In genomic region chr4:56505269-56506109, GRCh38 we compare ENCODE assay signal across 8 cellular contexts. TPM values are rescaled to one million over a fixed set of nuclear protein-coding genes. Genes with fewer than 3 reads are reported as not detected.
DNase-seq lines count a peak whose midpoint lies in the region; ATAC-seq and TF ChIP-seq lines count a peak whose summit lies in the region.

Gene ARL9, plus strand, starts transcription at chr4:56505791. Its CDS starts 72 bp downstream, at chr4:56505863.

- no peak within 1 kb of the TSS for H3K27ac ChIP-seq in CD4-positive, alpha-beta T cell (ENCODE audit: low read depth, low read length)
- H3K27ac ChIP-seq in neural cell (ENCODE audit: low read length), result no peak within 1 kb of the TSS

- TF ChIP-seq RAD21 in neural cell (conservative IDR thresholded peaks at IDR 0.05), result no peak

- H3K4me1 Mint-ChIP-seq in CD4-positive, alpha-beta T cell (ENCODE audit: low read depth), result peaks cover 15% of the 10 kb centered on the region
- H3K4me1 Mint-ChIP-seq in stimulated activated naive B cell treated with anti-CD40 and anti-IgM and Interleukin-4, amounts not matched to agents 10 μg/mL and 1 μg/mL and 100 μg/mL, for 72 hours, result peaks cover 12 to 23% of the 10 kb centered on the region in 2 donors

- H3K27me3 Mint-ChIP-seq in CD4-positive, alpha-beta T cell, result no peaks in the 10 kb centered on the region
- H3K27me3 Mint-ChIP-seq in stimulated activated naive B cell treated with anti-CD40 and anti-IgM and Interleukin-4, amounts not matched to agents 10 μg/mL and 1 μg/mL and 100 μg/mL, for 72 hours, result peaks cover 0 to 15% of the 10 kb centered on the region in 2 donors

- no peak within 1 kb of the TSS for H3K4me2 ChIP-seq in neural cell (ENCODE audit: low read length)

- peaks cover 4% of the 10 kb centered on the region for H3K27me3 ChIP-seq in CD4-positive, alpha-beta T cell (ENCODE audit: control insufficient read depth, insufficient read depth, low read length)
- peaks cover 16% of the 10 kb centered on the region for H3K27me3 ChIP-seq in neural cell (ENCODE audit: insufficient read depth, low read depth, low read length)

- no peak for TF ChIP-seq CTCF in CD4-positive, alpha-beta T cell (IDR thresholded peaks at IDR 0.05)
- no peak for TF ChIP-seq CTCF in fibroblast of pulmonary artery (IDR thresholded peaks at IDR 0.05; ENCODE audit: low read length, missing control alignments)
- TF ChIP-seq CTCF in neural cell (IDR thresholded peaks at IDR 0.05; ENCODE audit: poor library complexity, severe bottlenecking), result no peak

- H3K79me2 ChIP-seq in neural cell (replicated peaks; ENCODE audit: insufficient read depth, low read length), result no peaks in the 10 kb centered on the region

- peak within 1 kb of the TSS; percentile 67 for H3K27ac Mint-ChIP-seq in CD4-positive, alpha-beta T cell
- peak within 1 kb of the TSS; percentile 66 for H3K27ac Mint-ChIP-seq in stimulated activated naive B cell treated with anti-CD40 and anti-IgM and Interleukin-4, amounts not matched to agents 10 μg/mL and 1 μg/mL and 100 μg/mL, for 72 hours

- no peaks in the 10 kb centered on the region for H3F3A ChIP-seq in neural cell (ENCODE audit: insufficient read depth, low read length, poor library complexity, severe bottlenecking)

- H2AFZ ChIP-seq in neural cell (ENCODE audit: low read depth, low read length), result no peak within 1 kb of the TSS

- H3K36me3 ChIP-seq in neural cell (ENCODE audit: insufficient read depth, low read length), result no peaks in the 10 kb centered on the region

- H3K9me3 ChIP-seq in CD4-positive, alpha-beta T cell (ENCODE audit: control insufficient read depth, low read length), result no peaks in the 10 kb centered on the region
- no peaks in the 10 kb centered on the region for H3K9me3 ChIP-seq in neural cell (ENCODE audit: low read length)

- intact Hi-C loops in CD4-positive, alpha-beta T cell (cut with DNase I, micrococcal nuclease), result loop anchor here (5.0 kb wide), 1 partner anchor 37 kb away; no protein-coding TSS in a partner anchor

- CTCF ChIA-PET in CD4-positive, alpha-beta T cell (lab: Charles Lee), result no interaction called here

- H3K9me3 Mint-ChIP-seq in CD4-positive, alpha-beta T cell, result no peaks in the 10 kb centered on the region
- no peaks in the 10 kb centered on the region for H3K9me3 Mint-ChIP-seq in stimulated activated naive B cell treated with anti-CD40 and anti-IgM and Interleukin-4, amounts not matched to agents 10 μg/mL and 1 μg/mL and 100 μg/mL, for 72 hours

- H3K4me3 ChIP-seq in fibroblast of pulmonary artery (replicated peaks; ENCODE audit: low read depth, low read length) (peak within 1 kb of the TSS; percentile 67), neural cell (ENCODE audit: low read length) (peak within 1 kb of the TSS; percentile 49)

- H3K9me2 ChIP-seq in neural cell (ENCODE audit: insufficient read depth, low read length), result no peaks in the 10 kb centered on the region

- H3K9ac ChIP-seq in neural cell (ENCODE audit: low read length), result no peak within 1 kb of the TSS

- peak within 1 kb of the TSS; percentile 86 for H3K4me3 Mint-ChIP-seq in CD4-positive, alpha-beta T cell
- H3K4me3 Mint-ChIP-seq in stimulated activated naive B cell treated with anti-CD40 and anti-IgM and Interleukin-4, amounts not matched to agents 10 μg/mL and 1 μg/mL and 100 μg/mL, for 72 hours, result peak within 1 kb of the TSS; percentile 84 to 85

- no peaks in the 10 kb centered on the region for H4K20me1 ChIP-seq in neural cell (ENCODE audit: insufficient read depth)

- H3K36me3 Mint-ChIP-seq in CD4-positive, alpha-beta T cell (ENCODE audit: low read depth), result peaks cover 26% of the 10 kb centered on the region
- H3K36me3 Mint-ChIP-seq in stimulated activated naive B cell treated with anti-CD40 and anti-IgM and Interleukin-4, amounts not matched to agents 10 μg/mL and 1 μg/mL and 100 μg/mL, for 72 hours, result peaks cover 7 to 11% of the 10 kb centered on the region in 2 donors

- DNase-seq in CD4-positive, alpha-beta T cell, result peak; percentile 48 to 74 (median 60)
- DNase-seq in NCI-H2227 (lab: John Stamatoyannopoulos, UW; ENCODE audit: unreplicated experiment), result peak; percentile 67
- peak; percentile 39 to 48 for DNase-seq in activated T-helper 1 cell treated with anti-CD3 and anti-CD28 coated beads, Interleukin-2, amount 50 U/mL, for 16 hours (ENCODE audit: low read depth in 1 of 2, low spot score in 1 of 2)
- DNase-seq in fibroblast of pulmonary artery (ENCODE audit: low read depth), result peak; percentile 52
- DNase-seq in stimulated activated naive B cell treated with anti-CD40 and anti-IgM and Interleukin-4, amounts not matched to agents 10 μg/mL and 1 μg/mL and 100 μg/mL, for 72 hours, result peak; percentile 38

- ATAC-seq in CD4-positive, alpha-beta T cell (ENCODE audit: poor library complexity), result peak; percentile 98
- ATAC-seq in GM21723 (IDR thresholded peaks at IDR 0.05; ENCODE audit: unreplicated experiment) (peak; percentile 58), HG03520 (IDR thresholded peaks at IDR 0.05; ENCODE audit: unreplicated experiment) (no peak)
- ATAC-seq in stimulated activated naive B cell treated with anti-CD40 and anti-IgM and Interleukin-4, amounts not matched to agents 10 μg/mL and 1 μg/mL and 100 μg/mL, for 72 hours (replicated peaks), result peak; percentile 88 to 89

- TF ChIP-seq EP300 in neural cell (conservative IDR thresholded peaks at IDR 0.05; ENCODE audit: poor library complexity, severe bottlenecking), result no peak

- POLR2A ChIA-PET in CD4-positive, alpha-beta T cell (lab: Charles Lee), result interaction anchor here (0.6 kb wide), 1 partner anchor 37 kb away, joined by 3 read pairs; no protein-coding TSS in a partner anchor

TF ChIP-seq in neural cell, 6 proteins besides CTCF, POLR2A, EP300 and RAD21:
- no peak for TF ChIP-seq POLR2AphosphoS5 (IDR thresholded peaks at IDR 0.05)
- TF ChIP-seq MXI1 (conservative IDR thresholded peaks at IDR 0.05; ENCODE audit: poor library complexity, severe bottlenecking), result no peak
- no peak for TF ChIP-seq TAF1 (IDR thresholded peaks at IDR 0.05; ENCODE audit: low read depth)
- TF ChIP-seq REST (IDR thresholded peaks at IDR 0.05; ENCODE audit: borderline replicate concordance), result no peak
- no peak for TF ChIP-seq EZH2 (IDR thresholded peaks at IDR 0.05; ENCODE audit: borderline replicate concordance, insufficient read depth, low read length, poor library complexity, severe bottlenecking)
- no peak for TF ChIP-seq SMC3 (conservative IDR thresholded peaks at IDR 0.05; ENCODE audit: poor library complexity)

RNA-seq across cellular contexts. Expression of gene ARL9, which starts in this region (rescaled TPM):
- under 1 TPM in 1 of 2 experiments, not detected in 1; 0.17 TPM for total RNA-seq in CD4-positive, alpha-beta T cell
- polyA plus RNA-seq in neural cell, result 0.11 and 0.22 TPM in 2 replicates
- polyA minus RNA-seq in neural cell, result 0.24 TPM in 1 of 2 replicates, not detected in the other

Comparison
In these comparisons a context has a peak if more than half of its experiments do, and no peak if none do; other contexts are left out.
1. Peak in DNase-seq and ATAC-seq in CD4-positive, alpha-beta T cell; RNA of the gene not detected or under 1 TPM.